In genomic region chr1:229342305-229342901, GRCh38 we compare ENCODE assay signal across 8 cellular contexts. TPM values are rescaled to one million over a fixed set of nuclear protein-coding genes. Genes with fewer than 3 reads are reported as not detected.
A peak's percentile ranks its signal among the peaks of the same experiment; 100 is the strongest.
DNase-seq lines count a peak whose midpoint lies in the region; ATAC-seq and TF ChIP-seq lines count a peak whose summit lies in the region.

No MANE protein-coding gene starts in this region.

- H3K9me3 ChIP-seq in Loucy (ENCODE audit: insufficient read depth, low read depth, low read length) (no peaks in the 10 kb centered on the region), osteoblast (ENCODE audit: low read depth, low read length) (no peaks in the 10 kb centered on the region), thoracic aorta (no peaks in the 10 kb centered on the region)

- ATAC-seq in thoracic aorta (ENCODE audit: insufficient number of reproducible peaks, low FRiP score, low read depth), result peak; percentile 77

- H3F3A ChIP-seq in Loucy (ENCODE audit: low read depth), result no peaks in the 10 kb centered on the region; the same call in 1 of the 2 replicates

- TF ChIP-seq CTCF in Loucy (conservative IDR thresholded peaks at IDR 0.05; ENCODE audit: low read length) (no peak), osteoblast (IDR thresholded peaks at IDR 0.05; ENCODE audit: extremely low read depth, low read depth, low read length) (no peak), thoracic aorta (IDR thresholded peaks at IDR 0.05) (no peak)

- H3K27me3 ChIP-seq in H7 (ENCODE audit: control insufficient read depth, insufficient read depth, low read length) (peaks cover 24% of the 10 kb centered on the region), Loucy (ENCODE audit: insufficient read depth, low read length, poor library complexity, severe bottlenecking) (no peaks in the 10 kb centered on the region), osteoblast (ENCODE audit: insufficient read depth, low read length) (no peaks in the 10 kb centered on the region), thoracic aorta (replicated peaks; ENCODE audit: insufficient read depth) (no peaks in the 10 kb centered on the region)

- H2AFZ ChIP-seq in Loucy (ENCODE audit: low read length) (peak overlapping the region; percentile 78), osteoblast (ENCODE audit: low read length) (peak overlapping the region; percentile 92)

- H3K4me2 ChIP-seq in Loucy (ENCODE audit: low read depth, low read length, poor library complexity, severe bottlenecking), result peak overlapping the region; percentile 85
- peak overlapping the region; percentile 95 for H3K4me2 ChIP-seq in osteoblast (ENCODE audit: insufficient read depth, low read length)

- H4K20me1 ChIP-seq in Loucy (ENCODE audit: insufficient read depth, low read length, poor library complexity, severe bottlenecking) (peaks cover 18% of the 10 kb centered on the region), osteoblast (ENCODE audit: insufficient read depth, low read length) (no peaks in the 10 kb centered on the region)

- peak; percentile 50 for DNase-seq in GF-D8 (lab: John Stamatoyannopoulos, UW)
- peak; percentile 97 for DNase-seq in H7
- DNase-seq in SK-N-DZ (ENCODE audit: low spot score), result peak; percentile 86
- peak; percentile 79 for DNase-seq in activated naive CD4-positive, alpha-beta T cell treated with anti-CD3 and anti-CD28 coated beads, Interleukin-2, amount 50 U/mL, for 16 hours
- DNase-seq in glomerular visceral epithelial cell (ENCODE audit: extremely low spot score), result peak; percentile 80
- peak; percentile 96 for DNase-seq in osteoblast (ENCODE audit: insufficient read length, low spot score, missing footprints)
- DNase-seq in thoracic aorta (ENCODE audit: low spot score), result peak; percentile 27

- no peaks in the 10 kb centered on the region for H3K9me2 ChIP-seq in Loucy (replicated peaks; ENCODE audit: low read depth, low read length)

- H3K4me1 ChIP-seq in Loucy (ENCODE audit: insufficient read depth, low read length, poor library complexity, severe bottlenecking) (peaks cover 34% of the 10 kb centered on the region), osteoblast (ENCODE audit: insufficient read depth, low read length) (peaks cover 10% of the 10 kb centered on the region), thoracic aorta (ENCODE audit: control insufficient read depth in 1 of 2, low read depth in 2 of 2) (peaks cover 4 to 14% of the 10 kb centered on the region in 2 donors)

- H3K27ac ChIP-seq in osteoblast (ENCODE audit: low read depth, low read length) (no peak overlapping the region), thoracic aorta (peak overlapping the region; percentile 65 to 78)

- H3K4me3 ChIP-seq in H7 (ENCODE audit: insufficient read depth, low read depth, low read length) (peak overlapping the region; percentile 96), Loucy (ENCODE audit: low read length, poor library complexity, severe bottlenecking) (peak overlapping the region; percentile 85), osteoblast (ENCODE audit: insufficient read depth, low read length) (peak overlapping the region; percentile 84), thoracic aorta (peak overlapping the region; percentile 79)

- peak overlapping the region; percentile 81 for H3K9ac ChIP-seq in Loucy (ENCODE audit: low read depth, low read length, poor library complexity, severe bottlenecking)

- H3K36me3 ChIP-seq in H7 (replicated peaks; ENCODE audit: control insufficient read depth, insufficient read depth, low read length) (no peaks in the 10 kb centered on the region), Loucy (ENCODE audit: insufficient read depth, low read length) (no peaks in the 10 kb centered on the region), osteoblast (ENCODE audit: insufficient read depth, low read length) (no peaks in the 10 kb centered on the region), thoracic aorta (no peaks in the 10 kb centered on the region)

- H3K79me2 ChIP-seq in Loucy (ENCODE audit: insufficient read depth, low read length) (peaks cover 44% of the 10 kb centered on the region), osteoblast (ENCODE audit: insufficient read depth, low read length) (peaks cover 16% of the 10 kb centered on the region)

RNA-seq across cellular contexts. Expression of gene CCSAP, which starts 0.4 kb away (rescaled TPM):
- 8.6 and 12.8 TPM in 2 replicates for total RNA-seq in H7 (2014; rRNA removed; shearing (Covaris generic))
- 17.5 and 19.2 TPM in 2 replicates for polyA plus RNA-seq in SK-N-DZ (2014; cell fraction: cytosol; rRNA removed)
- 12.8 and 14.9 TPM in 2 replicates for polyA plus RNA-seq in SK-N-DZ (2014; cell fraction: nucleus; rRNA removed)
- total RNA-seq in osteoblast (9.1 and 9.4 TPM in 2 replicates), thoracic aorta (1 to 10 TPM; 3.8 to 5.6 TPM)

Comparison
In these comparisons a context has a peak if more than half of its experiments do, and no peak if none do; other contexts are left out.
1. DNase-seq: peak in every context shown above with its lines; median percentile 97 in H7; 96 in osteoblast; 86 in SK-N-DZ; 80 in glomerular visceral epithelial cell; 79 in activated naive CD4-positive, alpha-beta T cell treated with anti-CD3 and anti-CD28 coated beads, Interleukin-2, amount 50 U/mL, for 16 hours; 50 in GF-D8; 27 in thoracic aorta.